In the genomic region with DNA sequence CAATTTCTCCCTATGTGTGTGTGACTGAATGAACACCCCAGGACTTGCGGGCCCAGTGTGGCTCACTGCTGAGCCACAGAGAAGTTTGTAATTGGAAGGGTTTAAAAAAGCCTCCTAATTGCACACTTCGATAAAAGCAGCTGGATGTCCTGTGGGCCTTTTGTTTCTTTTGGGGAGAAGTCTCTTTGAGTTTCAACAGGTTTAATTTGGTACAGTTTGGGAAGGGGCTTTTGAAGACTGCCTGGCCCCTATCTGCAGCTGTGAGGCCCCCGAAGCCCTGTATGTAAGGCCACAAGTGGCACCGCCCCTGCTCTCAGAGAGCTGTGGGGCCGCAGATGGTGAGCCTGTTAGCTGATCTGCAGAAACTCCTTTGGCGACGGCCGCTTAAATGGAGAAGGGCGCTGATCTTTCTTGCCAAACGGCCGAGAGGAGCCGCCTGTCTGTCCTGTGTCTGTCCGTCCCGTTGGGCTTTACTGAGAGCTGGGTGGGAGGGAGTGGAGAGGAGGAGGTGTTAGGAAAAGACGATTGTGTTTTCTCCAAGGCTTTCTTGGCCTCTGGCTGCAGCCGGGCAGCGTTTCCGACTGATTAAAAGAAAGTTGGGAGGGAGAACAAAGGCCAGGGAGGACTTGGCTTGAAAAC, we compare ENCODE assay signal across 9 cellular contexts. TPM values are rescaled to one million over a fixed set of nuclear protein-coding genes. Genes with fewer than 3 reads are reported as not detected.
DNase-seq lines count a peak whose midpoint lies in the region; ATAC-seq and TF ChIP-seq lines count a peak whose summit lies in the region.
"Had no signal": no experiment of that assay in that cellular context is flagged by ENCODE, and none has a peak within 500 bp of the region (broad histone marks: within the 10 kb centered on the region; RNA-seq: fewer than 3 reads in every experiment).

No MANE protein-coding gene starts in this region.

- 3% methylated on average over 18 of the region's 18 CpGs for WGBS in HUES64

- peak overlapping the region; percentile 85 for H3K4me3 Mint-ChIP-seq in MCF 10A (ENCODE audit: unreplicated experiment)
- H3K4me3 Mint-ChIP-seq: activated naive CD8-positive, alpha-beta T cell treated with anti-CD3 and anti-CD28 coated beads, Interleukin-2, amount 10 ng/mL, durations not matched to agents 7 days and 5 days had no signal

- no peaks in the 10 kb centered on the region for H3K79me2 ChIP-seq in OCI-LY7 (ENCODE audit: insufficient read depth, low read depth, low read length)

- peak; percentile 39 for DNase-seq in MCF 10A (ENCODE audit: unreplicated experiment)
- DNase-seq in OCI-LY7 (ENCODE audit: low spot score), result no peak
- DNase-seq in SKM-1 (lab: John Stamatoyannopoulos, UW; ENCODE audit: unreplicated experiment), result no peak
- DNase-seq: activated naive CD8-positive, alpha-beta T cell treated with anti-CD3 and anti-CD28 coated beads, Interleukin-2, amount 10 ng/mL, durations not matched to agents 7 days and 5 days had no signal

- no peaks in the 10 kb centered on the region for H3K9me3 Mint-ChIP-seq in MCF 10A (ENCODE audit: unreplicated experiment)
- H3K9me3 Mint-ChIP-seq: activated naive CD8-positive, alpha-beta T cell treated with anti-CD3 and anti-CD28 coated beads, Interleukin-2, amount 10 ng/mL, durations not matched to agents 7 days and 5 days had no signal

- intact Hi-C loops in MCF 10A (cut with micrococcal nuclease), result loop anchor here (2.0 kb wide), 1 partner anchor 64 kb away; no protein-coding TSS in a partner anchor
- intact Hi-C loops in OCI-LY7 (cut with micrococcal nuclease; ENCODE audit: unreplicated experiment), result no loop called here

- H3K9ac ChIP-seq in HUES64 (ENCODE audit: low read depth, low read length) (peak overlapping the region; percentile 76), stomach smooth muscle (ENCODE audit: low read length in 2 of 2) (peak overlapping the region; percentile 36 to 48)

- H3K27ac ChIP-seq in HUES64 (ENCODE audit: low read depth, low read length) (peak overlapping the region; percentile 92), stomach smooth muscle (ENCODE audit: low read length) (peak overlapping the region; percentile 46), OCI-LY7 (ENCODE audit: low read depth, low read length, poor library complexity, severe bottlenecking) (no peak overlapping the region)

- no peaks in the 10 kb centered on the region for H4K20me1 ChIP-seq in OCI-LY7 (ENCODE audit: insufficient read depth, low read length)

- BruUV-seq in MCF 10A (replicated peaks; lab: Mats Ljungman, UMichigan) (TSS peak; percentile 19), OCI-LY7 (replicated peaks; lab: Mats Ljungman, UMichigan) (no TSS peak)

- no peaks in the 10 kb centered on the region for H3K9me3 ChIP-seq in HUES64 (ENCODE audit: insufficient read depth, low read depth, low read length)
- no peaks in the 10 kb centered on the region for H3K9me3 ChIP-seq in iPS-18c (ENCODE audit: control insufficient read depth, insufficient read depth, low read length)
- no peaks in the 10 kb centered on the region for H3K9me3 ChIP-seq in stomach smooth muscle (ENCODE audit: control insufficient read depth in 2 of 2, low read length in 2 of 2)
- no peaks in the 10 kb centered on the region for H3K9me3 ChIP-seq in OCI-LY7 (ENCODE audit: low read length)

- H2AFZ ChIP-seq in OCI-LY7 (ENCODE audit: low read length), result no peak overlapping the region

- POLR2A ChIA-PET in MCF 10A (lab: Yijun Ruan, JAX), result interaction anchor here (0.6 to 4.6 kb wide), 15 partner anchors 9 to 508 kb away, joined by 3 to 59 read pairs (median 5); no protein-coding TSS in a partner anchor
- POLR2A ChIA-PET in OCI-LY7 (lab: Charles Lee), result no interaction called here

- ATAC-seq in HG02973 (IDR thresholded peaks at IDR 0.05; ENCODE audit: unreplicated experiment) (no peak), HG03108 (IDR thresholded peaks at IDR 0.05; ENCODE audit: unreplicated experiment) (no peak)

- H3K4me2 ChIP-seq in OCI-LY7 (ENCODE audit: low read length), result no peak overlapping the region

- H3K27me3 ChIP-seq in HUES64 (ENCODE audit: insufficient read depth, low read length) (no peaks in the 10 kb centered on the region), stomach smooth muscle (ENCODE audit: control insufficient read depth in 1 of 2, insufficient read depth in 2 of 2, low read length in 2 of 2) (peaks cover 14 to 21% of the 10 kb centered on the region in 2 donors)

- peaks cover 11% of the 10 kb centered on the region for H3K4me1 Mint-ChIP-seq in MCF 10A (ENCODE audit: insufficient read depth, unreplicated experiment)

- H3K27me3 Mint-ChIP-seq in MCF 10A (ENCODE audit: insufficient read depth, unreplicated experiment), result no peaks in the 10 kb centered on the region

- no peaks in the 10 kb centered on the region for H3K9me2 ChIP-seq in OCI-LY7 (ENCODE audit: insufficient read depth, low read length)

- TF ChIP-seq CTCF in MCF 10A (IDR thresholded peaks at IDR 0.05; ENCODE audit: unreplicated experiment) (no peak), OCI-LY7 (conservative IDR thresholded peaks at IDR 0.05; ENCODE audit: low read length) (no peak)

- H3K36me3 Mint-ChIP-seq in MCF 10A (ENCODE audit: insufficient read depth, unreplicated experiment), result peaks cover 23% of the 10 kb centered on the region
- H3K36me3 Mint-ChIP-seq: activated naive CD8-positive, alpha-beta T cell treated with anti-CD3 and anti-CD28 coated beads, Interleukin-2, amount 10 ng/mL, durations not matched to agents 7 days and 5 days had no signal

- H3K4me1 ChIP-seq in HUES64 (ENCODE audit: insufficient read depth, low read length) (peaks cover 34% of the 10 kb centered on the region), stomach smooth muscle (ENCODE audit: control insufficient read depth, insufficient read depth, low read length) (peaks cover 31% of the 10 kb centered on the region), OCI-LY7 (ENCODE audit: insufficient read depth, low read length, poor library complexity, severe bottlenecking) (no peaks in the 10 kb centered on the region)

- H3K36me3 ChIP-seq in HUES64 (ENCODE audit: insufficient read depth, low read length) (no peaks in the 10 kb centered on the region), stomach smooth muscle (ENCODE audit: control insufficient read depth in 2 of 2, insufficient read depth in 2 of 2, low read length in 2 of 2) (no peaks in the 10 kb centered on the region), OCI-LY7 (ENCODE audit: insufficient read depth, low read length) (no peaks in the 10 kb centered on the region)

- H3K4me3 ChIP-seq in HUES64 (ENCODE audit: low read length) (peak overlapping the region; percentile 89), iPS-18c (ENCODE audit: insufficient read depth, low read depth, low read length) (peak overlapping the region; percentile 85), stomach smooth muscle (ENCODE audit: low read length in 2 of 2) (peak overlapping the region; percentile 26 to 73), OCI-LY7 (ENCODE audit: low read depth, low read length, poor library complexity, severe bottlenecking) (no peak overlapping the region)

- H3K27ac Mint-ChIP-seq in MCF 10A (ENCODE audit: low read depth, unreplicated experiment), result peak overlapping the region; percentile 86
- H3K27ac Mint-ChIP-seq: activated naive CD8-positive, alpha-beta T cell treated with anti-CD3 and anti-CD28 coated beads, Interleukin-2, amount 10 ng/mL, durations not matched to agents 7 days and 5 days had no signal

- CTCF ChIA-PET in MCF 10A (lab: Yijun Ruan, JAX) (interaction anchor here (0.9 to 2.3 kb wide), 6 partner anchors 8 to 69 kb away, joined by 3 to 9 read pairs (median 4); no protein-coding TSS in a partner anchor), OCI-LY7 (lab: Charles Lee; ENCODE audit: unreplicated experiment) (no interaction called here)

RNA-seq across cellular contexts. Expression of gene FBLN1, which starts 2.1 kb away (rescaled TPM):
- polyA plus RNA-seq in HUES64 (2013, experiment 1 of 2), result 175 TPM
- polyA plus RNA-seq in HUES64 (2013, experiment 2 of 2), result 194 TPM
- total RNA-seq in MCF 10A (2022) (69.0 and 110 TPM in 2 replicates), OCI-LY7 (2022) (not detected in 2 replicates)
- total RNA-seq in OCI-LY7 (2014; rRNA removed; shearing (Covaris generic)), result not detected in 2 replicates
- total RNA-seq: activated naive CD8-positive, alpha-beta T cell treated with anti-CD3 and anti-CD28 coated beads, Interleukin-2, amount 10 ng/mL, durations not matched to agents 7 days and 5 days had no signal

Comparison
In these comparisons a context has a peak if more than half of its experiments do, and no peak if none do; other contexts are left out.
1. RNA of gene FBLN1, which starts 2.1 kb away (total RNA-seq): 69.0 to 110 TPM in MCF 10A; not detected in OCI-LY7; every median in the first group is over 10 times any median in the second.